In genomic region chr11:68816917-68817419, GRCh38 we compare ENCODE assay signal across 15 cellular contexts. TPM values are rescaled to one million over a fixed set of nuclear protein-coding genes. Genes with fewer than 3 reads are reported as not detected.
DNase-seq lines count a peak whose midpoint lies in the region; ATAC-seq and TF ChIP-seq lines count a peak whose summit lies in the region.
"Had no signal": no experiment of that assay in that cellular context is flagged by ENCODE, and none has a peak within 500 bp of the region (broad histone marks: within the 10 kb centered on the region; RNA-seq: fewer than 3 reads in every experiment).

No MANE protein-coding gene starts in this region.

- CTCF ChIA-PET in activated CD8-positive, alpha-beta T cell treated with anti-CD3 and anti-CD28 coated beads for 36 hours (lab: Charles Lee) = interaction anchor here (0.9 to 1.1 kb wide), 2 partner anchors 19 to 25 kb away, joined by 3 to 4 read pairs; no protein-coding TSS in a partner anchor

- no peak overlapping the region for H3K27ac ChIP-seq in thyroid gland
- H3K27ac ChIP-seq: transverse colon had no signal

- peaks cover 6 to 11% of the 10 kb centered on the region in 2 donors for H3K36me3 ChIP-seq in thyroid gland

- H3K4me3 Mint-ChIP-seq in activated CD8-positive, alpha-beta T cell treated with anti-CD3 and anti-CD28 coated beads for 36 hours = no peak overlapping the region
- peak overlapping the region; percentile 67 for H3K4me3 Mint-ChIP-seq in endothelial cell (ENCODE audit: unreplicated experiment)
- peak overlapping the region; percentile 14 to 52 for H3K4me3 Mint-ChIP-seq in stimulated activated naive B cell treated with anti-CD40 and anti-IgM and Interleukin-4, amounts not matched to agents 10 μg/mL and 1 μg/mL and 100 μg/mL, for 72 hours

- H3K4me1 ChIP-seq in thyroid gland = no peaks in the 10 kb centered on the region

- no peaks in the 10 kb centered on the region for H3K9me3 Mint-ChIP-seq in activated CD8-positive, alpha-beta T cell treated with anti-CD3 and anti-CD28 coated beads for 36 hours
- H3K9me3 Mint-ChIP-seq in endothelial cell (ENCODE audit: unreplicated experiment) = no peaks in the 10 kb centered on the region
- H3K9me3 Mint-ChIP-seq in stimulated activated naive B cell treated with anti-CD40 and anti-IgM and Interleukin-4, amounts not matched to agents 10 μg/mL and 1 μg/mL and 100 μg/mL, for 72 hours = no peaks in the 10 kb centered on the region

- peak; percentile 81 for ATAC-seq in activated CD8-positive, alpha-beta T cell treated with anti-CD3 and anti-CD28 coated beads for 36 hours
- peak in 1 of 2 donors; percentile 27 for ATAC-seq in stimulated activated naive B cell treated with anti-CD40 and anti-IgM and Interleukin-4, amounts not matched to agents 10 μg/mL and 1 μg/mL and 100 μg/mL, for 72 hours (replicated peaks)
- ATAC-seq in HG03469 (IDR thresholded peaks at IDR 0.05; ENCODE audit: unreplicated experiment) = no peak

- TF ChIP-seq CTCF in activated CD8-positive, alpha-beta T cell treated with anti-CD3 and anti-CD28 coated beads for 36 hours (IDR thresholded peaks at IDR 0.05) = no peak
- no peak for TF ChIP-seq CTCF in endothelial cell (IDR thresholded peaks at IDR 0.05; ENCODE audit: unreplicated experiment)
- TF ChIP-seq CTCF in thyroid gland (IDR thresholded peaks at IDR 0.05) = no peak

- H3K27ac Mint-ChIP-seq in activated CD8-positive, alpha-beta T cell treated with anti-CD3 and anti-CD28 coated beads for 36 hours = peak overlapping the region; percentile 78
- H3K27ac Mint-ChIP-seq in endothelial cell (ENCODE audit: unreplicated experiment) = no peak overlapping the region
- peak overlapping the region; percentile 87 for H3K27ac Mint-ChIP-seq in stimulated activated naive B cell treated with anti-CD40 and anti-IgM and Interleukin-4, amounts not matched to agents 10 μg/mL and 1 μg/mL and 100 μg/mL, for 72 hours

- no peak overlapping the region for H3K4me3 ChIP-seq in thyroid gland (replicated peaks in 1 of 3)
- H3K4me3 ChIP-seq: transverse colon had no signal

- no peaks in the 10 kb centered on the region for H3K9me3 ChIP-seq in thyroid gland
- H3K9me3 ChIP-seq: transverse colon had no signal

- H3K4me1 Mint-ChIP-seq in activated CD8-positive, alpha-beta T cell treated with anti-CD3 and anti-CD28 coated beads for 36 hours (ENCODE audit: low read depth) = peaks cover 20% of the 10 kb centered on the region
- H3K4me1 Mint-ChIP-seq in endothelial cell (ENCODE audit: unreplicated experiment) = no peaks in the 10 kb centered on the region
- H3K4me1 Mint-ChIP-seq in stimulated activated naive B cell treated with anti-CD40 and anti-IgM and Interleukin-4, amounts not matched to agents 10 μg/mL and 1 μg/mL and 100 μg/mL, for 72 hours = peaks cover 41 to 72% of the 10 kb centered on the region in 2 donors

- POLR2A ChIA-PET in activated CD8-positive, alpha-beta T cell treated with anti-CD3 and anti-CD28 coated beads for 36 hours (lab: Charles Lee) = no interaction called here

- intact Hi-C loops in activated CD8-positive, alpha-beta T cell treated with anti-CD3 and anti-CD28 coated beads for 36 hours (cut with micrococcal nuclease) = no loop called here
- intact Hi-C loops in thyroid gland (cut with DNase I) = no loop called here

- peaks cover 2% of the 10 kb centered on the region for H3K36me3 Mint-ChIP-seq in activated CD8-positive, alpha-beta T cell treated with anti-CD3 and anti-CD28 coated beads for 36 hours (ENCODE audit: low read depth)
- H3K36me3 Mint-ChIP-seq in endothelial cell (ENCODE audit: low read depth, unreplicated experiment) = no peaks in the 10 kb centered on the region
- H3K36me3 Mint-ChIP-seq in stimulated activated naive B cell treated with anti-CD40 and anti-IgM and Interleukin-4, amounts not matched to agents 10 μg/mL and 1 μg/mL and 100 μg/mL, for 72 hours = peaks cover 21 to 27% of the 10 kb centered on the region in 2 donors

- 78 to 80% methylated on average over 7 of the region's 7 CpGs for WGBS in thyroid gland, 2 donors

- DNase-seq in activated T-cell treated with anti-CD3 and anti-CD28 coated beads for 4 hours (peak; percentile 47), endothelial cell (ENCODE audit: low spot score) (no peak), thyroid gland (no peak), NCI-H2029 (lab: John Stamatoyannopoulos, UW) (no peak)
- no peak for DNase-seq in activated T-cell treated with anti-CD3 and anti-CD28 coated beads, Interleukin-2, amount 50 U/mL, for 1 hour
- peak; percentile 56 for DNase-seq in activated CD8-positive, alpha-beta T cell treated with anti-CD3 and anti-CD28 coated beads for 36 hours
- DNase-seq in stimulated activated naive B cell treated with anti-CD40 and anti-IgM and Interleukin-4, amounts not matched to agents 10 μg/mL and 1 μg/mL and 100 μg/mL, for 72 hours = no peak
- DNase-seq: EL, hippocampal formation, NCI-H1092, NCI-H524, posterior cingulate gyrus, SIG-M5, transverse colon had no signal

- no peak for TF ChIP-seq POLR2A in thyroid gland (IDR thresholded peaks at IDR 0.05)

- H3K27me3 ChIP-seq in thyroid gland = no peaks in the 10 kb centered on the region
- H3K27me3 ChIP-seq: transverse colon had no signal

- no peaks in the 10 kb centered on the region for H3K27me3 Mint-ChIP-seq in activated CD8-positive, alpha-beta T cell treated with anti-CD3 and anti-CD28 coated beads for 36 hours
- peaks cover 1% of the 10 kb centered on the region for H3K27me3 Mint-ChIP-seq in endothelial cell (ENCODE audit: unreplicated experiment)
- H3K27me3 Mint-ChIP-seq in stimulated activated naive B cell treated with anti-CD40 and anti-IgM and Interleukin-4, amounts not matched to agents 10 μg/mL and 1 μg/mL and 100 μg/mL, for 72 hours = no peaks in the 10 kb centered on the region

RNA-seq across cellular contexts. Expression of gene CPT1A, which starts 24.7 kb away (rescaled TPM):
- 10 to 100 TPM; 17.5 TPM for total RNA-seq in activated CD8-positive, alpha-beta T cell treated with anti-CD3 and anti-CD28 coated beads for 36 hours
- 0.36 TPM for total RNA-seq in endothelial cell (ENCODE audit: unreplicated experiment)
- 10 to 100 TPM; 29.9 to 58.0 (median 43.8) TPM for total RNA-seq in thyroid gland

Comparison
In these comparisons a context has a peak if more than half of its experiments do, and no peak if none do; other contexts are left out.
1. DNase-seq: peak in activated T-cell treated with anti-CD3 and anti-CD28 coated beads for 4 hours (single experiment) and activated CD8-positive, alpha-beta T cell treated with anti-CD3 and anti-CD28 coated beads for 36 hours (single experiment); none in activated T-cell treated with anti-CD3 and anti-CD28 coated beads, Interleukin-2, amount 50 U/mL, for 1 hour (single experiment), endothelial cell (single experiment), stimulated activated naive B cell treated with anti-CD40 and anti-IgM and Interleukin-4, amounts not matched to agents 10 μg/mL and 1 μg/mL and 100 μg/mL, for 72 hours (single experiment), thyroid gland (0 of 2) and NCI-H2029 (single experiment).
2. RNA of gene CPT1A, which starts 24.7 kb away (total RNA-seq): 29.9 to 58.0 TPM in thyroid gland and 17.5 TPM in activated CD8-positive, alpha-beta T cell treated with anti-CD3 and anti-CD28 coated beads for 36 hours; 0.36 TPM in endothelial cell (single experiment); every median in the first group is over 10 times any median in the second.